In the genomic region with DNA sequence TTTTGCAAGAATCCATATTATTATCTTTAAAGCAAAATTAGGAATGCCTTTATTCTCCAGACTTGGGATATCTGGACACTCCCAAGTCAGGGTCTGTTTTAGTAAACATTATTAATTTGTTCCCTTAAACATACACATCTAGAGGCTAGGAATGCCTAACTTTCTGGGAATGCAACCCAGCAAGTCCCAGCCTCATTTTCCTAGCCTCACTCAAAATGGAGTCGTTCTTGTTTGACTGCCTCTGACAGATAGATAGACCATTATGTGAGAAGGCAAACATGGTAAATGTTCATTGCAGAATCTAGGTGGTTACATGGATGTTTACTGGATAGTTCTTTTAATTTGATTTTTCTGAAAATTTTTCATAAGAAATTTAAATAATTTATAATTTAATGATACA, we compare ENCODE assay signal across 9 cellular contexts.
"Had no signal": no experiment of that assay in that cellular context is flagged by ENCODE, and none has a peak within 500 bp of the region (broad histone marks: within the 10 kb centered on the region; RNA-seq: fewer than 3 reads in every experiment).

No MANE protein-coding gene starts in this region.

- DNase-seq: H9, HCEC 1CT, KBM-7 had no signal

- ATAC-seq: GM23338, HepG2 had no signal

- H3K27ac ChIP-seq: HL-60 had no signal

- H2AFZ ChIP-seq: GM23338 had no signal

- H3K4me3 ChIP-seq: GM23338 had no signal

- H3K9me3 Mint-ChIP-seq: GM23338, H9 had no signal

- H3K27ac Mint-ChIP-seq: GM23338, H9, IgD-negative memory B cell had no signal

- H3K4me1 Mint-ChIP-seq: GM23338, H9, IgD-negative memory B cell had no signal

- H3K4me2 ChIP-seq: GM23338 had no signal

- FAIRE-seq: H1, H54, HepG2 had no signal

- H3K4me3 Mint-ChIP-seq: GM23338, H9, IgD-negative memory B cell had no signal
